ENCODE assay signal across 13 cellular contexts in the genomic region with DNA sequence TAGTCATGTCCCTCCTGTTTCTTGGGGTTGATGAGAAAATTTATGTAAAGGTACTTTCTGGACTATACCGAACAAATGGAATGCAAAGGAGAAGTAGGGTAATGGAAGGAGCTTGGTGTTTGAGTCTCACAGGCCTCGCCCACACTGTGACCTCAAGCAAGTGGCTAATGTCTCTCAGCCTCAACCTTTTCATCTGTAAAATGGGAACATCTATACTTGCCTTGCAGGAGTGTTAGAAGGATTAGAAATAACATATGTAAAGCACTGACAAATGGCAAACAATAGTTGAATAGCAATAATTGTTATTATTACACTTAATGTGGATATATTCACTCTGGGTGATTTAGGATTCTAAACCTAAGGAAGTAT. TPM values are rescaled to one million over a fixed set of nuclear protein-coding genes. Genes with fewer than 3 reads are reported as not detected.
DNase-seq lines count a peak whose midpoint lies in the region; ATAC-seq and TF ChIP-seq lines count a peak whose summit lies in the region.
"Had no signal": no experiment of that assay in that cellular context is flagged by ENCODE, and none has a peak within 500 bp of the region (broad histone marks: within the 10 kb centered on the region; RNA-seq: fewer than 3 reads in every experiment).

No MANE protein-coding gene starts in this region.

- no peak overlapping the region for H3K27ac Mint-ChIP-seq in activated naive CD4-positive, alpha-beta T cell treated with anti-CD3 and anti-CD28 coated beads, Interleukin-2, amount 10 ng/mL, durations not matched to agents 7 days and 5 days

- no peaks in the 10 kb centered on the region for H3K9me3 Mint-ChIP-seq in activated naive CD4-positive, alpha-beta T cell treated with anti-CD3 and anti-CD28 coated beads, Interleukin-2, amount 10 ng/mL, durations not matched to agents 7 days and 5 days

- DNase-seq in Panc1 (ENCODE audit: low read depth, low spot score) (no peak), transverse colon (no peak), GM03348 (ENCODE audit: low spot score) (no peak)
- DNase-seq in activated naive CD4-positive, alpha-beta T cell treated with anti-CD3 and anti-CD28 coated beads, Interleukin-2, amount 10 ng/mL, durations not matched to agents 7 days and 5 days, result no peak
- DNase-seq: activated naive CD4-positive, alpha-beta T cell; cortex of kidney; stimulated activated CD4-positive, alpha-beta T cell treated with anti-CD3 and anti-CD28 coated beads, Interleukin-2, amount 100 ng/mL, for 24 hours; stimulated activated naive B cell treated with anti-CD40 and anti-IgM and Interleukin-4, amounts not matched to agents 10 μg/mL and 1 μg/mL and 100 μg/mL, for 72 hours; T-helper 9 cell had no signal

- intact Hi-C loops in Panc1 (cut with micrococcal nuclease; ENCODE audit: unreplicated experiment), result no loop called here
- intact Hi-C loops in transverse colon (cut with DNase I; ENCODE audit: low total_unique reads), result no loop called here

- H3K27ac ChIP-seq in Panc1 (ENCODE audit: low read length) (peak overlapping the region; percentile 89), cingulate gyrus (ENCODE audit: low read depth, low read length) (peak overlapping the region; percentile 94), muscle layer of duodenum (ENCODE audit: low read length) (peak overlapping the region; percentile 70), transverse colon (peak overlapping the region; percentile 77 to 85 (median 82))
- H3K27ac ChIP-seq: HL-60 had no signal

- POLR2A ChIA-PET in Panc1 (lab: Charles Lee), result no interaction called here

- CTCF ChIA-PET in Panc1 (lab: Charles Lee), result interaction anchor here (0.5 kb wide), 1 partner anchor 29 kb away, joined by 6 read pairs; no protein-coding TSS in a partner anchor
- CTCF ChIA-PET in activated naive CD4-positive, alpha-beta T cell treated with anti-CD3 and anti-CD28 coated beads, Interleukin-2, amount 10 ng/mL, durations not matched to agents 7 days and 5 days (lab: Charles Lee), result interaction anchor here (0.6 kb wide), 1 partner anchor 189 kb away, joined by 3 read pairs; no protein-coding TSS in a partner anchor

- H3K9me3 ChIP-seq in Panc1 (ENCODE audit: control insufficient read depth, insufficient read depth, low read depth, low read length) (no peaks in the 10 kb centered on the region), muscle layer of duodenum (ENCODE audit: control insufficient read depth in 1 of 2, low read length in 2 of 2) (no peaks in the 10 kb centered on the region), transverse colon (no peaks in the 10 kb centered on the region)

- no peak overlapping the region for H3K4me3 Mint-ChIP-seq in activated naive CD4-positive, alpha-beta T cell treated with anti-CD3 and anti-CD28 coated beads, Interleukin-2, amount 10 ng/mL, durations not matched to agents 7 days and 5 days
- H3K4me3 Mint-ChIP-seq: stimulated activated naive B cell treated with anti-CD40 and anti-IgM and Interleukin-4, amounts not matched to agents 10 μg/mL and 1 μg/mL and 100 μg/mL, for 72 hours had no signal

- peaks cover 21% of the 10 kb centered on the region for H3K4me1 Mint-ChIP-seq in activated naive CD4-positive, alpha-beta T cell treated with anti-CD3 and anti-CD28 coated beads, Interleukin-2, amount 10 ng/mL, durations not matched to agents 7 days and 5 days

- in situ Hi-C loops in Panc1 (cut with HindIII; ENCODE audit: low pct_unique_long_range_greater_than_20kb, low sequenced_read_pairs), result no loop called here
- in situ Hi-C loops in transverse colon (cut with MboI; ENCODE audit: low pct_ligation_motif_present in 1 of 4, low pct_unique_long_range_greater_than_20kb in 1 of 4, low sequenced_read_pairs in 3 of 4), result no loop called here

- 76 to 84% methylated on average over 2 of the region's 2 CpGs for WGBS in transverse colon (ENCODE audit: low coverage in 1 of 2), 2 donors

- H3K4me1 ChIP-seq in Panc1 (ENCODE audit: control insufficient read depth, insufficient read depth, low read length) (peaks cover 51% of the 10 kb centered on the region), muscle layer of duodenum (ENCODE audit: control insufficient read depth in 1 of 2, insufficient read depth in 2 of 2, low read length in 2 of 2) (peaks cover 3 to 5% of the 10 kb centered on the region in 2 donors), transverse colon (peaks cover 5 to 42% (median 24%) of the 10 kb centered on the region in 4 donors)

- H3K27me3 ChIP-seq in Panc1 (ENCODE audit: control insufficient read depth, insufficient read depth, low read length), result no peaks in the 10 kb centered on the region
- H3K27me3 ChIP-seq in muscle layer of duodenum (ENCODE audit: low read depth, low read length), result no peaks in the 10 kb centered on the region
- H3K27me3 ChIP-seq in transverse colon, result no peaks in the 10 kb centered on the region

- no peak for TF ChIP-seq POLR2A in transverse colon (IDR thresholded peaks at IDR 0.05)

- no peaks in the 10 kb centered on the region for H3K36me3 Mint-ChIP-seq in activated naive CD4-positive, alpha-beta T cell treated with anti-CD3 and anti-CD28 coated beads, Interleukin-2, amount 10 ng/mL, durations not matched to agents 7 days and 5 days

- no TSS peak for BruUV-seq in Panc1 (replicated peaks; lab: Mats Ljungman, UMichigan)

- H3K36me3 ChIP-seq in Panc1 (ENCODE audit: control insufficient read depth, insufficient read depth, low read length) (no peaks in the 10 kb centered on the region), muscle layer of duodenum (ENCODE audit: control insufficient read depth in 1 of 2, insufficient read depth in 2 of 2, low read length in 2 of 2) (peaks cover 0 to 6% of the 10 kb centered on the region in 2 donors), transverse colon (no peaks in the 10 kb centered on the region)

- ATAC-seq in Panc1 (no peak), HG02870 (IDR thresholded peaks at IDR 0.05; ENCODE audit: unreplicated experiment) (no peak)
- ATAC-seq: stimulated activated naive B cell treated with anti-CD40 and anti-IgM and Interleukin-4, amounts not matched to agents 10 μg/mL and 1 μg/mL and 100 μg/mL, for 72 hours had no signal

- TF ChIP-seq EP300 in transverse colon (IDR thresholded peaks at IDR 0.05; ENCODE audit: low read depth), result no peak

- H3K27me3 Mint-ChIP-seq in activated naive CD4-positive, alpha-beta T cell treated with anti-CD3 and anti-CD28 coated beads, Interleukin-2, amount 10 ng/mL, durations not matched to agents 7 days and 5 days, result no peaks in the 10 kb centered on the region
- H3K27me3 Mint-ChIP-seq: stimulated activated naive B cell treated with anti-CD40 and anti-IgM and Interleukin-4, amounts not matched to agents 10 μg/mL and 1 μg/mL and 100 μg/mL, for 72 hours had no signal

- H3K4me3 ChIP-seq in Panc1 (ENCODE audit: low read depth in 2 of 2, low read length in 2 of 2) (no peak overlapping the region), muscle layer of duodenum (ENCODE audit: low read depth in 1 of 2, low read length in 2 of 2) (no peak overlapping the region), transverse colon (no peak overlapping the region)

- no peak for TF ChIP-seq CTCF in Panc1 (IDR thresholded peaks at IDR 0.05)
- no peak for TF ChIP-seq CTCF in transverse colon (IDR thresholded peaks at IDR 0.05)

RNA-seq across cellular contexts. Expression of gene PKIG, which starts 8.9 kb away (rescaled TPM):
- total RNA-seq in Panc1 (2021; ENCODE audit: unreplicated experiment) (66.3 TPM), transverse colon (100 to 1,000 TPM in 1 of 4 donors, 10 to 100 TPM in 3; 40.8 to 106 (median 80.4) TPM)
- polyA plus RNA-seq in Panc1 (2012; ENCODE audit: insufficient read length), result 91.5 TPM

RNA-seq across cellular contexts. Expression of gene SERINC3, which starts 51.6 kb away (rescaled TPM):
- total RNA-seq in Panc1 (2021; ENCODE audit: unreplicated experiment), result 76.4 TPM
- 90.5 TPM for polyA plus RNA-seq in Panc1 (2012; ENCODE audit: insufficient read length)
- total RNA-seq in transverse colon, result 10 to 100 TPM; 19.3 to 85.7 (median 53.1) TPM
